Comparison of ENCODE assay signal across 30 cellular contexts in the genomic region with DNA sequence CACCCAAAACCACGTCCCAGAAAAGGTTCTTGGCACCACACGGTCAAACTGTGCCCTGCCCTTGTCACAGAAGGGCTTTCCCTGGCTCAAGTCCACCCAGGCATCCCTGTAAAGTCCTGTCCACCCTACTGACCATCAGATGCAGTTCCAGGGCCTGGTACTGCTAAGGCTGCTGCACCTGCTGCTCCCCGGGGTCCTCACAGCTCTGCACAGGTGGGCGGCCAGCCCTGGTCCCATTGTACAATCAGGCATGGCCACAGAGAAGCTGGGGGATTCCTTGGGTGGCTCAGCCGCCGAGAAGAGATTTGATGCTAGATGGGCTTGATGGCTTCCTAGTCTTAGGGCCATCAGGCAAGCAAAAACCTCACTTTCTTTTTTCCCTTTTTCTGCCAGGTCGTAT.
"Had no signal": no experiment of that assay in that cellular context is flagged by ENCODE, and none has a peak within 500 bp of the region (broad histone marks: within the 10 kb centered on the region; RNA-seq: fewer than 3 reads in every experiment).

No MANE protein-coding gene starts in this region.

- H3K27me3 Mint-ChIP-seq: activated CD4-positive, alpha-beta memory T cell treated with anti-CD3 and anti-CD28 coated beads for 36 hours; activated CD4-positive, alpha-beta T cell treated with anti-CD3 and anti-CD28 coated beads, Interleukin-2, amount 10 ng/mL, durations not matched to agents 24 days and 14 days; activated CD8-positive, alpha-beta memory T cell treated with anti-CD3 and anti-CD28 coated beads, Interleukin-2, amount 10 ng/mL, durations not matched to agents 7 days and 5 days; activated naive CD4-positive, alpha-beta T cell treated with anti-CD3 and anti-CD28 coated beads, Interleukin-2, amount 50 U/mL, for 24 hours; activated naive CD8-positive, alpha-beta T cell treated with anti-CD3 and anti-CD28 coated beads for 36 hours had no signal

- ATAC-seq: activated CD4-positive, alpha-beta T cell treated with anti-CD3 and anti-CD28 coated beads for 36 hours; activated CD8-positive, alpha-beta memory T cell treated with anti-CD3 and anti-CD28 coated beads, Interleukin-2, amount 10 ng/mL, durations not matched to agents 7 days and 5 days; activated CD8-positive, alpha-beta T cell treated with anti-CD3 and anti-CD28 coated beads, Interleukin-2, amount 10 ng/mL, durations not matched to agents 7 days and 5 days; activated naive CD8-positive, alpha-beta T cell treated with anti-CD3 and anti-CD28 coated beads, Interleukin-2, amount 50 U/mL, for 24 hours; body of pancreas; gastroesophageal sphincter had no signal

- H3K9me3 ChIP-seq: adrenal gland, body of pancreas, esophagus squamous epithelium, gastroesophageal sphincter had no signal

- H3K36me3 Mint-ChIP-seq: activated CD8-positive, alpha-beta memory T cell treated with anti-CD3 and anti-CD28 coated beads, Interleukin-2, amount 10 ng/mL, durations not matched to agents 7 days and 5 days; activated naive CD4-positive, alpha-beta T cell treated with anti-CD3 and anti-CD28 coated beads, Interleukin-2, amount 50 U/mL, for 24 hours; activated naive CD8-positive, alpha-beta T cell treated with anti-CD3 and anti-CD28 coated beads for 36 hours had no signal

- H3K4me3 Mint-ChIP-seq: activated CD4-positive, alpha-beta memory T cell treated with anti-CD3 and anti-CD28 coated beads for 36 hours; activated CD4-positive, alpha-beta T cell treated with anti-CD3 and anti-CD28 coated beads for 36 hours; activated CD4-positive, alpha-beta T cell treated with anti-CD3 and anti-CD28 coated beads, Interleukin-2, amount 10 ng/mL, durations not matched to agents 24 days and 14 days; activated CD8-positive, alpha-beta memory T cell treated with anti-CD3 and anti-CD28 coated beads, Interleukin-2, amount 10 ng/mL, durations not matched to agents 7 days and 5 days; activated CD8-positive, alpha-beta T cell treated with anti-CD3 and anti-CD28 coated beads, Interleukin-2, amount 10 ng/mL, durations not matched to agents 7 days and 5 days; activated naive CD4-positive, alpha-beta T cell treated with anti-CD3 and anti-CD28 coated beads for 36 hours; activated naive CD4-positive, alpha-beta T cell treated with anti-CD3 and anti-CD28 coated beads, Interleukin-2, amount 50 U/mL, for 24 hours; activated naive CD8-positive, alpha-beta T cell treated with anti-CD3 and anti-CD28 coated beads for 36 hours; activated naive CD8-positive, alpha-beta T cell treated with anti-CD3 and anti-CD28 coated beads, Interleukin-2, amount 50 U/mL, for 24 hours; activated T-helper 1 cell treated with anti-CD3 and anti-CD28 coated beads, Interleukin-12 subunit alpha, Interleukin-12 subunit beta, Interleukin-2, Interleukin-4 antibody, amounts not matched to agents 30 ng/mL and 10 ng/mL and 1 ng/mL, durations not matched to agents 14 hours and 24 hours and 36 hours had no signal

- H3K27ac ChIP-seq: adrenal gland, body of pancreas, epithelial cell of prostate, esophagus squamous epithelium, gastroesophageal sphincter had no signal

- H3K4me1 ChIP-seq: adrenal gland, body of pancreas, gastroesophageal sphincter had no signal

- DNase-seq: activated CD4-positive, alpha-beta memory T cell treated with anti-CD3 and anti-CD28 coated beads for 36 hours; activated CD4-positive, alpha-beta T cell treated with anti-CD3 and anti-CD28 coated beads for 36 hours; activated CD4-positive, alpha-beta T cell treated with anti-CD3 and anti-CD28 coated beads, Interleukin-2, amount 10 ng/mL, durations not matched to agents 24 days and 14 days; activated CD4-positive, CD25-positive, alpha-beta regulatory T cell; activated CD4-positive, CD25-positive, alpha-beta regulatory T cell treated with anti-CD3 and anti-CD28 coated beads, Interleukin-2, amount 50 U/mL, for 72 hours; activated CD8-positive, alpha-beta memory T cell treated with anti-CD3 and anti-CD28 coated beads, Interleukin-2, amount 10 ng/mL, durations not matched to agents 7 days and 5 days; activated CD8-positive, alpha-beta memory T cell treated with anti-CD3 and anti-CD28 coated beads, Interleukin-2, amount 50 U/mL, for 4 hours; activated CD8-positive, alpha-beta T cell treated with anti-CD3 and anti-CD28 coated beads, Interleukin-2, amount 10 ng/mL, durations not matched to agents 7 days and 5 days; activated effector memory CD4-positive, alpha-beta T cell treated with anti-CD3 and anti-CD28 coated beads, Interleukin-2, amount 50 U/mL, for 16 hours; activated naive CD4-positive, alpha-beta T cell treated with anti-CD3 and anti-CD28 coated beads for 36 hours; activated naive CD8-positive, alpha-beta T cell treated with anti-CD3 and anti-CD28 coated beads for 36 hours; activated naive CD8-positive, alpha-beta T cell treated with anti-CD3 and anti-CD28 coated beads, Interleukin-2, amount 50 U/mL, for 24 hours; activated T-cell treated with anti-CD3 and anti-CD28 coated beads, Interleukin-2, amount 50 U/mL, for 1 hour; activated T-cell treated with anti-CD3 and anti-CD28 coated beads, Interleukin-2, amount 50 U/mL, for 48 hours; adrenal gland; amygdala; aorta; body of pancreas; caudate nucleus; cortex of kidney; dermis blood vessel endothelial cell; effector CD4-positive, alpha-beta T cell; esophagus squamous epithelium; foreskin melanocyte; T-helper 2 cell had no signal

- H3K27me3 ChIP-seq: adrenal gland, body of pancreas, gastroesophageal sphincter had no signal

- H3K4me1 Mint-ChIP-seq: activated CD4-positive, alpha-beta T cell treated with anti-CD3 and anti-CD28 coated beads for 36 hours; activated CD4-positive, alpha-beta T cell treated with anti-CD3 and anti-CD28 coated beads, Interleukin-2, amount 10 ng/mL, durations not matched to agents 24 days and 14 days; activated CD8-positive, alpha-beta memory T cell treated with anti-CD3 and anti-CD28 coated beads, Interleukin-2, amount 10 ng/mL, durations not matched to agents 7 days and 5 days; activated naive CD4-positive, alpha-beta T cell treated with anti-CD3 and anti-CD28 coated beads, Interleukin-2, amount 50 U/mL, for 24 hours; activated naive CD8-positive, alpha-beta T cell treated with anti-CD3 and anti-CD28 coated beads for 36 hours; activated naive CD8-positive, alpha-beta T cell treated with anti-CD3 and anti-CD28 coated beads, Interleukin-2, amount 50 U/mL, for 24 hours had no signal

- H3K27ac Mint-ChIP-seq: activated CD4-positive, alpha-beta memory T cell treated with anti-CD3 and anti-CD28 coated beads for 36 hours; activated CD4-positive, alpha-beta T cell treated with anti-CD3 and anti-CD28 coated beads for 36 hours; activated CD4-positive, alpha-beta T cell treated with anti-CD3 and anti-CD28 coated beads, Interleukin-2, amount 10 ng/mL, durations not matched to agents 24 days and 14 days; activated CD8-positive, alpha-beta memory T cell treated with anti-CD3 and anti-CD28 coated beads, Interleukin-2, amount 10 ng/mL, durations not matched to agents 7 days and 5 days; activated CD8-positive, alpha-beta T cell treated with anti-CD3 and anti-CD28 coated beads, Interleukin-2, amount 10 ng/mL, durations not matched to agents 7 days and 5 days; activated naive CD4-positive, alpha-beta T cell treated with anti-CD3 and anti-CD28 coated beads for 36 hours; activated naive CD4-positive, alpha-beta T cell treated with anti-CD3 and anti-CD28 coated beads, Interleukin-2, amount 50 U/mL, for 24 hours; activated naive CD8-positive, alpha-beta T cell treated with anti-CD3 and anti-CD28 coated beads for 36 hours; activated naive CD8-positive, alpha-beta T cell treated with anti-CD3 and anti-CD28 coated beads, Interleukin-2, amount 50 U/mL, for 24 hours; activated T-helper 1 cell treated with anti-CD3 and anti-CD28 coated beads, Interleukin-12 subunit alpha, Interleukin-12 subunit beta, Interleukin-2, Interleukin-4 antibody, amounts not matched to agents 30 ng/mL and 10 ng/mL and 1 ng/mL, durations not matched to agents 14 hours and 24 hours and 36 hours; activated T-helper 2 cell treated with anti-CD3 and anti-CD28 coated beads, Interferon-gamma antibody, Interleukin-2, Interleukin-4, amounts not matched to agents 10 μg/mL and 5 μg/mL and 100 μg/mL, durations not matched to agents 14 hours and 24 hours and 36 hours had no signal

- H3K4me3 ChIP-seq: adrenal gland, body of pancreas, esophagus squamous epithelium, gastroesophageal sphincter had no signal

- H3K9me3 Mint-ChIP-seq: activated CD4-positive, alpha-beta memory T cell treated with anti-CD3 and anti-CD28 coated beads for 36 hours; activated CD4-positive, alpha-beta T cell treated with anti-CD3 and anti-CD28 coated beads, Interleukin-2, amount 10 ng/mL, durations not matched to agents 24 days and 14 days; activated naive CD4-positive, alpha-beta T cell treated with anti-CD3 and anti-CD28 coated beads for 36 hours; activated naive CD4-positive, alpha-beta T cell treated with anti-CD3 and anti-CD28 coated beads, Interleukin-2, amount 50 U/mL, for 24 hours; activated naive CD8-positive, alpha-beta T cell treated with anti-CD3 and anti-CD28 coated beads for 36 hours; activated naive CD8-positive, alpha-beta T cell treated with anti-CD3 and anti-CD28 coated beads, Interleukin-2, amount 50 U/mL, for 24 hours; activated T-helper 1 cell treated with anti-CD3 and anti-CD28 coated beads, Interleukin-12 subunit alpha, Interleukin-12 subunit beta, Interleukin-2, Interleukin-4 antibody, amounts not matched to agents 30 ng/mL and 10 ng/mL and 1 ng/mL, durations not matched to agents 14 hours and 24 hours and 36 hours; activated T-helper 2 cell treated with anti-CD3 and anti-CD28 coated beads, Interferon-gamma antibody, Interleukin-2, Interleukin-4, amounts not matched to agents 10 μg/mL and 5 μg/mL and 100 μg/mL, durations not matched to agents 14 hours and 24 hours and 36 hours had no signal
